In the genomic region with DNA sequence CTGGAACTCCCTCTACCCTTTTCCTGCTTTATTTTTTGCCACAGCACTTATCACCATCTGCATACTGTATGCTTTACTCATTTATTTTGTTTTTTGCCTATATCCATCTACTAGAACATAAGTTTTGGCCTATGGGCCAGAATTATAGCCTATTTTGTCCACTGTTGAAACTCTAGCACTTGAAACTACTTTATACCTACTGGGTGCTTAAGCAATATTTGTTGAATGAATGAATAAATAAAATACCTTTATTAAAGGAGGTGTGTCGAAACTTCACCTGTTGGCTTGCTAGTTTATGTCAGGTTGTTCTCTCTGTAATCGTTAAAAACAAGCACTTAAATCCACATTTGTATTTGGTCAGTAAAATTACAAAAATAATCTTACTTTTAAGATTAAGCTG, we compare ENCODE assay signal across 7 cellular contexts.
"Had no signal": no experiment of that assay in that cellular context is flagged by ENCODE, and none has a peak within 500 bp of the region (broad histone marks: within the 10 kb centered on the region; RNA-seq: fewer than 3 reads in every experiment).

No MANE protein-coding gene starts in this region.

- H3K27ac ChIP-seq: GM23248 had no signal

- H3K9me3 ChIP-seq: HAP-1 had no signal

- DNase-seq: GM23248, GOT3, H7, HFFc6, IMR-90 had no signal

- ATAC-seq: K562 had no signal

- H3K36me3 ChIP-seq: HAP-1 had no signal

- H3K4me3 ChIP-seq: GM23248, HAP-1, K562 had no signal

- H3K4me1 ChIP-seq: HAP-1 had no signal
